In the genomic region with DNA sequence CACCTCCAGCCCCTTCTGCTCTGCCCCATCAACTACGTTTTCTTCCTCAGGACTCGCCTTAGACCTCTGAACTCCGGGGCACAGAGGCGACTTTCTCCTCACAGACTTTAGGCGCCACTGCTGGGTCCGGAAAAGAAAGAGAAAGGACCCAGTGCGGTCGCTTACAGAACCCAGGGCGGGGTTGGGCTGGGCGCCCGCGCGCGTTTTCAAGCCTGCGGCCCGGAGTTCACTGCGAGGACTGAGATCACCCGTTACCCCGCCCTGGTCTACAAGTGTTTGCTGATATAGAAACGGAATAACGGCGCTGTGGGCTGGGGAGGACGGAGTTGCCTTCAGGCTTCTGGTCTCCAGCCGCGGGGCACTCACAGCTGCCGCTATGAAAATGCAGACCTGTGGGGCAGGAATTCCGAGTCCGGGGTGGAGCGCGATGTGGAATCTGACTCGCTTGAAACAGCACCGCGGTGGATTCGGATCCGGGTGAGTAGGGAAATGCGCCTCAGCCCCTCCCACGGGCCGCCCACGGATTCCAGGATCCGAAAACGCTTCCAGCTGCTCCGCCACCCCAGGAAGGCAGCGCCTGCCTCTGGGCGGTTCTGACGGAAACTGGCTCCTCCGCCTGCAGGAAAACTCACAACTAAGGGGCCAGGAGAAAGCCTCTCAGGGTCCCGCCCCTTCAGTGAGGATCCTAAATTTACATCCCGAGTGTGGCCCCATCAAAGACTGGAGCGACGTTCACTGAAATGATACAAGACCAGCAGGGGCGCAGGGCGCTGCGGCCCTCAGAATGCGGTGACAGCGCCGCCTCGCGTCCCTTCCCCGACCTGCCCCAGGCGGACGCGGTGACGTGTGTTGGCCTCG, we compare ENCODE assay signal across 8 cellular contexts. TPM values are rescaled to one million over a fixed set of nuclear protein-coding genes. Genes with fewer than 3 reads are reported as not detected.
DNase-seq lines count a peak whose midpoint lies in the region; ATAC-seq and TF ChIP-seq lines count a peak whose summit lies in the region.

No MANE protein-coding gene starts in this region.

- WGBS in right lobe of liver (ENCODE audit: insufficient coverage, low coverage, low lambda C conversion rate, missing lambda C conversion rate) = 0% methylated on average over 35 of the region's 64 CpGs

- peak; percentile 61 for TF ChIP-seq POLR2A in right lobe of liver (IDR thresholded peaks at IDR 0.05)

- peak; percentile 99 for TF ChIP-seq CTCF in AG09309 (IDR thresholded peaks at IDR 0.05; ENCODE audit: control insufficient read depth, insufficient read depth, low read depth, low read length, missing control alignments)
- peak; percentile 37 to 96 (median 87) for TF ChIP-seq CTCF in dorsolateral prefrontal cortex (IDR thresholded peaks at IDR 0.05 in 54 of 56, conservative IDR thresholded peaks at IDR 0.05 in 2 of 56; ENCODE audit: low read depth in 1 of 56, partially characterized antibody in 56 of 56)
- peak; percentile 88 to 97 (median 92) for TF ChIP-seq CTCF in right lobe of liver (IDR thresholded peaks at IDR 0.05)

- DNase-seq in AG09309 (ENCODE audit: low read depth) = peak; percentile 56
- DNase-seq in NCI-H524 treated with DMSO at 0.1 percent for 48 hours (lab: John Stamatoyannopoulos, UW) = peak; percentile 27
- peak; percentile 86 to 90 for DNase-seq in activated CD4-positive, alpha-beta T cell treated with anti-CD3 and anti-CD28 coated beads, Interleukin-2, amount 50 U/mL, for 48 hours
- peak; percentile 66 to 86 (median 76) for DNase-seq in dorsolateral prefrontal cortex
- DNase-seq in right lobe of liver = peak; percentile 89 to 93 (median 92)
- peak; percentile 86 for DNase-seq in stimulated activated CD4-positive, alpha-beta T cell treated with anti-CD3 and anti-CD28 coated beads, Interleukin-4, amount 100 ng/mL, for 24 hours

- H3K27ac ChIP-seq in dorsolateral prefrontal cortex = peak overlapping the region in 55 of 59 donors; percentile 19 to 91 (median 74)
- H3K27ac ChIP-seq in right lobe of liver = peak overlapping the region; percentile 80 to 92 (median 88)

- no peaks in the 10 kb centered on the region for H3K36me3 ChIP-seq in right lobe of liver

- ATAC-seq in GM18907 (IDR thresholded peaks at IDR 0.05; ENCODE audit: unreplicated experiment) (peak; percentile 62), HG03139 (IDR thresholded peaks at IDR 0.05; ENCODE audit: unreplicated experiment) (peak; percentile 57), right lobe of liver (peak; percentile 82 to 87 (median 83))

- peaks cover 0 to 6% (median 3%) of the 10 kb centered on the region in 4 donors for H3K4me1 ChIP-seq in right lobe of liver

- intact Hi-C loops in dorsolateral prefrontal cortex (cut with DNase I) (loop anchor here in 1 of 2 donors (2.0 to 10.0 kb wide), 2 partner anchors 48 to 108 kb away; no protein-coding TSS in a partner anchor), right lobe of liver (cut with DNase I) (no loop called here)

- H3K9me3 ChIP-seq in right lobe of liver = no peaks in the 10 kb centered on the region

- H3K4me3 ChIP-seq in AG09309 (ENCODE audit: control insufficient read depth, low read depth, low read length) (peak overlapping the region; percentile 58), dorsolateral prefrontal cortex (peak overlapping the region; percentile 37 to 81 (median 67)), right lobe of liver (peak overlapping the region; percentile 64 to 65 (median 64))

- H3K27me3 ChIP-seq in dorsolateral prefrontal cortex = peaks cover 0 to 30% (median 7%) of the 10 kb centered on the region in 45 donors
- no peaks in the 10 kb centered on the region for H3K27me3 ChIP-seq in right lobe of liver

RNA-seq across cellular contexts. Expression of gene HLA-F, which starts 29.4 kb away (rescaled TPM):
- total RNA-seq in dorsolateral prefrontal cortex (10 to 100 TPM in 118 of 120 experiments, 1 to 10 TPM in 2; 9.3 to 64.7 (median 26.2) TPM), right lobe of liver (10 to 100 TPM in 5 of 6 experiments, 1 to 10 TPM in 1; 9.8 to 41.3 (median 26.4) TPM)

Comparison
In these comparisons a context has a peak if more than half of its experiments do, and no peak if none do; other contexts are left out.
1. Peak in every context shown above with its lines: DNase-seq, ATAC-seq, H3K4me3 ChIP-seq and H3K27ac ChIP-seq.
2. DNase-seq: peak in every context shown above with its lines; median percentile 92 in right lobe of liver; 88 in activated CD4-positive, alpha-beta T cell treated with anti-CD3 and anti-CD28 coated beads, Interleukin-2, amount 50 U/mL, for 48 hours; 86 in stimulated activated CD4-positive, alpha-beta T cell treated with anti-CD3 and anti-CD28 coated beads, Interleukin-4, amount 100 ng/mL, for 24 hours; 76 in dorsolateral prefrontal cortex; 56 in AG09309; 27 in NCI-H524 treated with DMSO at 0.1 percent for 48 hours.